In genomic region chr3:169345662-169346331, GRCh38 we compare ENCODE assay signal across 24 cellular contexts.
DNase-seq lines count a peak whose midpoint lies in the region; ATAC-seq, FAIRE-seq and TF ChIP-seq lines count a peak whose summit lies in the region.
"Had no signal": no experiment of that assay in that cellular context is flagged by ENCODE, and none has a peak within 500 bp of the region (broad histone marks: within the 10 kb centered on the region; RNA-seq: fewer than 3 reads in every experiment).

No MANE protein-coding gene starts in this region.

- no peak for FAIRE-seq in bronchial epithelial cell (lab: Jason Lieb, UNC)
- FAIRE-seq in kidney (lab: Jason Lieb, UNC), result peak; percentile 44

- H3K4me1 ChIP-seq in HEK293 (ENCODE audit: control insufficient read depth, insufficient read depth, low read length) (peaks cover 16% of the 10 kb centered on the region), kidney (ENCODE audit: control insufficient read depth in 1 of 2, insufficient read depth in 1 of 2, low read depth in 1 of 2, low read length in 2 of 2) (peaks cover 2 to 6% of the 10 kb centered on the region in 2 donors), prostate gland (replicated peaks) (no peaks in the 10 kb centered on the region), upper lobe of left lung (peaks cover 0 to 12% (median 11%) of the 10 kb centered on the region in 4 donors), MM.1S (ENCODE audit: low read length) (peaks cover 13% of the 10 kb centered on the region)
- H3K4me1 ChIP-seq: psoas muscle, suprapubic skin had no signal

- 26% methylated on average over 5 of the region's 5 CpGs for WGBS in prostate gland
- WGBS in upper lobe of left lung, 2 donors, result 45% methylated on average over 5 of the region's 5 CpGs

- POLR2A ChIA-PET in HEK293 (lab: Yijun Ruan, JAX), result no interaction called here

- H3K36me3 ChIP-seq in HEK293 (ENCODE audit: control insufficient read depth in 2 of 2, insufficient read depth in 1 of 2, low read length in 2 of 2) (no peaks in the 10 kb centered on the region), bronchial epithelial cell (ENCODE audit: control insufficient read depth, insufficient read depth, low read length) (no peaks in the 10 kb centered on the region), kidney (ENCODE audit: control insufficient read depth in 1 of 2, insufficient read depth in 2 of 2, low read length in 2 of 2) (no peaks in the 10 kb centered on the region), prostate gland (no peaks in the 10 kb centered on the region), upper lobe of left lung (no peaks in the 10 kb centered on the region), MM.1S (replicated peaks; ENCODE audit: insufficient read depth, low read length) (no peaks in the 10 kb centered on the region)
- H3K36me3 ChIP-seq: heart left ventricle, suprapubic skin had no signal

- no peaks in the 10 kb centered on the region for H4K20me1 ChIP-seq in MM.1S (ENCODE audit: insufficient read depth, low read length)

- no peak for TF ChIP-seq EP300 in upper lobe of left lung (IDR thresholded peaks at IDR 0.05)

- TF ChIP-seq CTCF in HEK293 (tag by site-specific recombination; IDR thresholded peaks at IDR 0.05) (no peak; the same call in 1 of the 2 replicates), bronchial epithelial cell (IDR thresholded peaks at IDR 0.05; ENCODE audit: insufficient read depth, low read length, severe bottlenecking) (no peak), kidney (IDR thresholded peaks at IDR 0.05; ENCODE audit: borderline replicate concordance, extremely low read depth, insufficient read depth) (no peak), prostate gland (IDR thresholded peaks at IDR 0.05) (peak in 2 of 4 experiments; percentile 32 to 49), upper lobe of left lung (IDR thresholded peaks at IDR 0.05) (peak in 2 of 6 experiments; percentile 7 to 17), MM.1S (IDR thresholded peaks at IDR 0.05; ENCODE audit: low read length) (no peak)

- no peaks in the 10 kb centered on the region; the same call in 1 of the 2 replicates for H3K9me3 ChIP-seq in HEK293 (ENCODE audit: control insufficient read depth, insufficient read depth, low read depth, low read length)
- H3K9me3 ChIP-seq in kidney (ENCODE audit: control insufficient read depth in 1 of 2, low read length in 2 of 2), result no peaks in the 10 kb centered on the region
- no peaks in the 10 kb centered on the region for H3K9me3 ChIP-seq in prostate gland
- H3K9me3 ChIP-seq in upper lobe of left lung, result no peaks in the 10 kb centered on the region
- H3K9me3 ChIP-seq in MM.1S (replicated peaks; ENCODE audit: insufficient read depth, low read length), result no peaks in the 10 kb centered on the region
- H3K9me3 ChIP-seq: heart left ventricle, psoas muscle, suprapubic skin had no signal

- H3K9me2 ChIP-seq in MM.1S (replicated peaks; ENCODE audit: insufficient read depth, low read length), result no peaks in the 10 kb centered on the region

- TF ChIP-seq POLR2A in prostate gland (IDR thresholded peaks at IDR 0.05), result no peak
- TF ChIP-seq POLR2A in upper lobe of left lung (IDR thresholded peaks at IDR 0.05), result no peak

- DNase-seq in bronchial epithelial cell (ENCODE audit: low read depth) (peak; percentile 71), kidney (no peak), prostate gland (ENCODE audit: low spot score) (peak; percentile 34), upper lobe of left lung (no peak), MM.1S (no peak)
- DNase-seq: activated B cell treated with CpG ODN at 0.5 μM for 24 hours; activated CD4-positive, alpha-beta memory T cell treated with anti-CD3 and anti-CD28 coated beads, Interleukin-2, amount 10 ng/mL, durations not matched to agents 7 days and 5 days; activated effector memory CD4-positive, alpha-beta T cell treated with Interleukin-2 at 50 U/mL for 16 hours; activated naive CD8-positive, alpha-beta T cell treated with anti-CD3 and anti-CD28 coated beads, Interleukin-2, amount 50 U/mL, for 24 hours; CD4-positive, CD25-positive, alpha-beta regulatory T cell; effector memory CD4-positive, alpha-beta T cell; heart left ventricle; left ventricle myocardium superior; NCI-H526 treated with DMSO at 0.1 percent for 48 hours; psoas muscle; stimulated activated CD4-positive, alpha-beta T cell treated with anti-CD3 and anti-CD28 coated beads, Interleukin-1b, Interleukin-23, amount 100 ng/mL, for 48 hours; T-helper 9 cell had no signal

- intact Hi-C loops in kidney (cut with DNase I) (no loop called here), prostate gland (cut with DNase I) (loop anchor here (2.0 to 5.0 kb wide), 2 partner anchors 128 to 197 kb away; no protein-coding TSS in a partner anchor)

- no peak overlapping the region for H3K27ac ChIP-seq in HEK293 (ENCODE audit: extremely low read depth, low read depth, low read length)
- no peak overlapping the region for H3K27ac ChIP-seq in kidney (ENCODE audit: low read depth in 2 of 2, low read length in 2 of 2)
- H3K27ac ChIP-seq in prostate gland, result no peak overlapping the region
- no peak overlapping the region for H3K27ac ChIP-seq in upper lobe of left lung
- H3K27ac ChIP-seq in MM.1S (ENCODE audit: low read length), result no peak overlapping the region
- H3K27ac ChIP-seq: heart left ventricle, psoas muscle, RWPE1, suprapubic skin had no signal

- H3K27me3 ChIP-seq in bronchial epithelial cell (ENCODE audit: control insufficient read depth, insufficient read depth, low read length) (no peaks in the 10 kb centered on the region), prostate gland (replicated peaks; ENCODE audit: insufficient read depth) (no peaks in the 10 kb centered on the region), upper lobe of left lung (no peaks in the 10 kb centered on the region), MM.1S (replicated peaks; ENCODE audit: insufficient read depth, low read length) (no peaks in the 10 kb centered on the region)
- H3K27me3 ChIP-seq: heart left ventricle, suprapubic skin had no signal

- no peak overlapping the region for H3K4me3 ChIP-seq in HEK293 (ENCODE audit: low read depth, low read length)
- no peak overlapping the region for H3K4me3 ChIP-seq in bronchial epithelial cell (ENCODE audit: low read depth, low read length)
- no peak overlapping the region for H3K4me3 ChIP-seq in kidney (ENCODE audit: low read length in 2 of 2)
- H3K4me3 ChIP-seq in prostate gland, result no peak overlapping the region
- no peak overlapping the region for H3K4me3 ChIP-seq in upper lobe of left lung
- no peak overlapping the region for H3K4me3 ChIP-seq in MM.1S (ENCODE audit: low read length)
- H3K4me3 ChIP-seq: heart left ventricle, psoas muscle, suprapubic skin had no signal

- no peak overlapping the region for H3K4me2 ChIP-seq in MM.1S (ENCODE audit: low read depth, low read length)

- H3K9ac ChIP-seq in kidney (ENCODE audit: low read length in 2 of 2) (no peak overlapping the region), MM.1S (ENCODE audit: low read length) (no peak overlapping the region)

- no peaks in the 10 kb centered on the region for H3K79me2 ChIP-seq in MM.1S (ENCODE audit: low read length)

- no peak for ATAC-seq in GM18519 (IDR thresholded peaks at IDR 0.05; ENCODE audit: low FRiP score, unreplicated experiment)
- no peak for ATAC-seq in HG02759 (IDR thresholded peaks at IDR 0.05; ENCODE audit: unreplicated experiment)
- ATAC-seq in upper lobe of left lung (ENCODE audit: low FRiP score in 2 of 2), result no peak
- ATAC-seq: activated naive CD8-positive, alpha-beta T cell treated with anti-CD3 and anti-CD28 coated beads, Interleukin-2, amount 50 U/mL, for 24 hours; HCT116; heart left ventricle; left ventricle myocardium superior; psoas muscle; stimulated activated effector memory CD8-positive, alpha-beta T cell treated with anti-CD3 and anti-CD28 coated beads, Interleukin-12 subunit alpha, Interleukin-12 subunit beta, amount 100 ng/mL, for 72 hours had no signal

- no peak overlapping the region for H2AFZ ChIP-seq in MM.1S (ENCODE audit: low read length)

- CTCF ChIA-PET in HEK293 (lab: Yijun Ruan, JAX), result interaction anchor here (1.6 kb wide), 1 partner anchor 19 kb away, joined by 4 read pairs; no protein-coding TSS in a partner anchor

- no peaks in the 10 kb centered on the region for H3F3A ChIP-seq in MM.1S (ENCODE audit: insufficient read depth, low read length)

TF ChIP-seq in HEK293, 187 proteins besides CTCF, POLR2A, EP300 and RAD21 (continues in another document):
- TF ChIP-seq ZNF558 (tag by site-specific recombination; IDR thresholded peaks at IDR 0.05) (no peak), PRDM6 (tag by site-specific recombination; IDR thresholded peaks at IDR 0.05) (peak; percentile 70), ZNF280C (tag by site-specific recombination; IDR thresholded peaks at IDR 0.05) (no peak), ZNF792 (tag by site-specific recombination; IDR thresholded peaks at IDR 0.05) (no peak), PRDM1 (tag by site-specific recombination; IDR thresholded peaks at IDR 0.05) (no peak; the same call in 1 of the 2 replicates), ZNF600 (tag by site-specific recombination; IDR thresholded peaks at IDR 0.05) (peak; percentile 73)

Comparison
In these comparisons a context has a peak if more than half of its experiments do, and no peak if none do; other contexts are left out.
1. DNase-seq: peak in bronchial epithelial cell (single experiment) and prostate gland (single experiment); none in kidney (single experiment), upper lobe of left lung (0 of 2) and MM.1S (single experiment).